In genomic region chr4:38037627-38038026, GRCh38 we compare ENCODE assay signal across 1 cellular context.
TF ChIP-seq lines count a peak whose summit lies in the region.

No MANE protein-coding gene starts in this region.

TF ChIP-seq in HepG2, 621 proteins besides CTCF, POLR2A, EP300 and RAD21 (continued from another document and continues in another):
- TF ChIP-seq ARID3A (IDR thresholded peaks at IDR 0.05; ENCODE audit: low read depth, low read length) (peak; percentile 25; the same call in 1 of the 2 replicates), ZBTB7B (CRISPR knock-in tag; IDR thresholded peaks at IDR 0.05) (no peak), ISX (CRISPR knock-in tag; conservative IDR thresholded peaks at IDR 0.05) (no peak), PRMT3 (CRISPR knock-in tag; IDR thresholded peaks at IDR 0.05; ENCODE audit: borderline replicate concordance, low read depth) (no peak), SOX13 (IDR thresholded peaks at IDR 0.05) (no peak), SOX13 (CRISPR knock-in tag; conservative IDR thresholded peaks at IDR 0.05 in 1 of 2, IDR thresholded peaks at IDR 0.05 in 1 of 2) (peak in 1 of 2 experiments; percentile 18; a peak in 1 of 4 replicates), GATAD2A (CRISPR knock-in tag; IDR thresholded peaks at IDR 0.05) (peak; percentile 41; the same call in 1 of the 2 replicates), ZNF598 (CRISPR knock-in tag; IDR thresholded peaks at IDR 0.05; ENCODE audit: borderline replicate concordance) (no peak), MED8 (CRISPR knock-in tag; IDR thresholded peaks at IDR 0.05; ENCODE audit: insufficient replicate concordance) (no peak), BORCS8-MEF2B (CRISPR knock-in tag; IDR thresholded peaks at IDR 0.05) (no peak), CENPT (CRISPR knock-in tag; IDR thresholded peaks at IDR 0.05; ENCODE audit: low read depth) (no peak), ZNF263 (CRISPR knock-in tag; IDR thresholded peaks at IDR 0.05) (no peak), ZNF3 (CRISPR knock-in tag; IDR thresholded peaks at IDR 0.05) (no peak), SALL1 (CRISPR knock-in tag; IDR thresholded peaks at IDR 0.05) (0 out of 2 replicates have a peak, but pooled peaks have one; percentile 16), DR1 (CRISPR knock-in tag; IDR thresholded peaks at IDR 0.05) (no peak), MEIS1 (CRISPR knock-in tag; IDR thresholded peaks at IDR 0.05; ENCODE audit: borderline replicate concordance) (no peak), ZNF782 (CRISPR knock-in tag; IDR thresholded peaks at IDR 0.05; ENCODE audit: borderline replicate concordance) (no peak), ZNF225 (CRISPR knock-in tag; IDR thresholded peaks at IDR 0.05) (no peak), SNAPC2 (CRISPR knock-in tag; IDR thresholded peaks at IDR 0.05) (no peak), ZNF432 (CRISPR knock-in tag; IDR thresholded peaks at IDR 0.05; ENCODE audit: borderline replicate concordance) (no peak), MNT (IDR thresholded peaks at IDR 0.05) (0 out of 2 replicates have a peak, but pooled peaks have one; percentile 6), FOXK2 (IDR thresholded peaks at IDR 0.05) (no peak), HES4 (CRISPR knock-in tag; IDR thresholded peaks at IDR 0.05; ENCODE audit: borderline replicate concordance) (no peak), HNRNPL (IDR thresholded peaks at IDR 0.05; ENCODE audit: low read depth, low read length) (no peak), MEIS2 (CRISPR knock-in tag; IDR thresholded peaks at IDR 0.05) (no peak), ZFYVE20 (CRISPR knock-in tag; IDR thresholded peaks at IDR 0.05; ENCODE audit: borderline replicate concordance, low read depth) (no peak), ZFP36L1 (CRISPR knock-in tag; IDR thresholded peaks at IDR 0.05) (no peak), SAP130 (CRISPR knock-in tag; IDR thresholded peaks at IDR 0.05; ENCODE audit: low read depth) (peak; percentile 56), GLMP (CRISPR knock-in tag; IDR thresholded peaks at IDR 0.05; ENCODE audit: borderline replicate concordance) (no peak), STAT6 (CRISPR knock-in tag; IDR thresholded peaks at IDR 0.05; ENCODE audit: borderline replicate concordance) (no peak), ZBTB3 (CRISPR knock-in tag; IDR thresholded peaks at IDR 0.05; ENCODE audit: borderline replicate concordance, low read depth) (no peak), ZNF557 (CRISPR knock-in tag; IDR thresholded peaks at IDR 0.05) (no peak), MLX (CRISPR knock-in tag; IDR thresholded peaks at IDR 0.05) (no peak), ZBTB7A (CRISPR knock-in tag; IDR thresholded peaks at IDR 0.05) (no peak), GATAD1 (CRISPR knock-in tag; IDR thresholded peaks at IDR 0.05) (no peak), DDIT3 (CRISPR knock-in tag; IDR thresholded peaks at IDR 0.05) (no peak), CCDC6 (CRISPR knock-in tag; IDR thresholded peaks at IDR 0.05) (no peak), ZBTB2 (CRISPR knock-in tag; IDR thresholded peaks at IDR 0.05; ENCODE audit: low read depth) (no peak), BHLHE40 (IDR thresholded peaks at IDR 0.05; ENCODE audit: low read length) (peak; percentile 87), ZNF230 (CRISPR knock-in tag; IDR thresholded peaks at IDR 0.05) (no peak), HMG20A (CRISPR knock-in tag; IDR thresholded peaks at IDR 0.05; ENCODE audit: borderline replicate concordance) (no peak), NCOR1 (IDR thresholded peaks at IDR 0.05; ENCODE audit: borderline replicate concordance, low read length) (peak; percentile 58; the same call in 1 of the 2 replicates), PCBP1 (IDR thresholded peaks at IDR 0.05; ENCODE audit: borderline replicate concordance, low read depth, low read length) (no peak), RORA (CRISPR knock-in tag; IDR thresholded peaks at IDR 0.05) (no peak), ZNF724P (CRISPR knock-in tag; IDR thresholded peaks at IDR 0.05; ENCODE audit: borderline replicate concordance) (no peak), ZNF121 (CRISPR knock-in tag; IDR thresholded peaks at IDR 0.05) (no peak), ISL2 (CRISPR knock-in tag; IDR thresholded peaks at IDR 0.05) (no peak), ELF4 (CRISPR knock-in tag; IDR thresholded peaks at IDR 0.05; ENCODE audit: borderline replicate concordance) (no peak), NFE2L2 (IDR thresholded peaks at IDR 0.05; ENCODE audit: low read length) (no peak), PAX8 (CRISPR knock-in tag; IDR thresholded peaks at IDR 0.05; ENCODE audit: borderline replicate concordance) (no peak), RBM22 (optimal IDR thresholded peaks at IDR 0.05; ENCODE audit: low read length) (no peak), ZNF431 (CRISPR knock-in tag; IDR thresholded peaks at IDR 0.05; ENCODE audit: borderline replicate concordance, low read depth) (no peak), GABPB1 (CRISPR knock-in tag; IDR thresholded peaks at IDR 0.05) (no peak), RBAK (CRISPR knock-in tag; IDR thresholded peaks at IDR 0.05) (no peak), ELK4 (CRISPR knock-in tag; IDR thresholded peaks at IDR 0.05; ENCODE audit: borderline replicate concordance) (no peak), HDAC1 (CRISPR knock-in tag; IDR thresholded peaks at IDR 0.05) (0 out of 2 replicates have a peak, but pooled peaks have one; percentile 33), ZNF773 (CRISPR knock-in tag; IDR thresholded peaks at IDR 0.05; ENCODE audit: borderline replicate concordance) (no peak), MAFG (CRISPR knock-in tag; IDR thresholded peaks at IDR 0.05) (no peak), GTF3A (CRISPR knock-in tag; conservative IDR thresholded peaks at IDR 0.05) (no peak), POGZ (CRISPR knock-in tag; IDR thresholded peaks at IDR 0.05) (no peak), ARID5B (CRISPR knock-in tag; IDR thresholded peaks at IDR 0.05) (peak; percentile 35; the same call in 1 of the 2 replicates), SKI (IDR thresholded peaks at IDR 0.05; ENCODE audit: partially characterized antibody) (peak; percentile 33), DMAP1 (CRISPR knock-in tag; IDR thresholded peaks at IDR 0.05) (peak; percentile 50; the same call in 1 of the 2 replicates)
